In genomic region chr6:53244958-53245357, GRCh38 we compare ENCODE assay signal across 10 cellular contexts.
A peak's percentile ranks its signal among the peaks of the same experiment; 100 is the strongest.
DNase-seq lines count a peak whose midpoint lies in the region; ATAC-seq and TF ChIP-seq lines count a peak whose summit lies in the region.
"Had no signal": no experiment of that assay in that cellular context is flagged by ENCODE, and none has a peak within 500 bp of the region (broad histone marks: within the 10 kb centered on the region; RNA-seq: fewer than 3 reads in every experiment).

No MANE protein-coding gene starts in this region.

- peaks cover 7% of the 10 kb centered on the region for H3K4me1 ChIP-seq in hepatocyte (ENCODE audit: insufficient read depth)
- H3K4me1 ChIP-seq: parathyroid adenoma, uterus had no signal

- no peak overlapping the region for H3K4me3 Mint-ChIP-seq in dendritic cell treated with granulocyte-macrophage colony-stimulating factor and Interleukin-4, amounts not matched to agents 40 ng/mL and 50 ng/mL, for 4 days

- H3K27ac Mint-ChIP-seq in dendritic cell treated with granulocyte-macrophage colony-stimulating factor and Interleukin-4, amounts not matched to agents 40 ng/mL and 50 ng/mL, for 4 days = peak overlapping the region; percentile 66

- H3K9me3 ChIP-seq in hepatocyte (ENCODE audit: low read depth) = no peaks in the 10 kb centered on the region
- H3K9me3 ChIP-seq: uterus had no signal

- H3K4me1 Mint-ChIP-seq in dendritic cell treated with granulocyte-macrophage colony-stimulating factor and Interleukin-4, amounts not matched to agents 40 ng/mL and 50 ng/mL, for 4 days (ENCODE audit: low read depth) = peaks cover 44% of the 10 kb centered on the region

- no peaks in the 10 kb centered on the region for H3K79me2 ChIP-seq in hepatocyte
- H3K79me2 ChIP-seq: parathyroid adenoma had no signal

- H2AFZ ChIP-seq in hepatocyte = no peak overlapping the region
- H2AFZ ChIP-seq: parathyroid adenoma had no signal

- TF ChIP-seq CTCF in GM20000 (IDR thresholded peaks at IDR 0.05; ENCODE audit: extremely low read depth, missing control alignments) (no peak), hepatocyte (IDR thresholded peaks at IDR 0.05; ENCODE audit: poor library complexity) (no peak)

- H3K4me3 ChIP-seq in hepatocyte = no peak overlapping the region
- H3K4me3 ChIP-seq: uterus had no signal

- H4K20me1 ChIP-seq in hepatocyte (ENCODE audit: insufficient read depth, poor library complexity, severe bottlenecking) = no peaks in the 10 kb centered on the region

- intact Hi-C loops in dendritic cell treated with granulocyte-macrophage colony-stimulating factor and Interleukin-4, amounts not matched to agents 40 ng/mL and 50 ng/mL, for 4 days (cut with micrococcal nuclease) = loop anchor here (5.0 kb wide), 1 partner anchor 48 kb away; no protein-coding TSS in a partner anchor

- H3K27ac ChIP-seq in hepatocyte = no peak overlapping the region
- H3K27ac ChIP-seq: parathyroid adenoma, uterus had no signal

- H3K9me2 ChIP-seq in hepatocyte (replicated peaks; ENCODE audit: insufficient read depth) = no peaks in the 10 kb centered on the region

- H3K36me3 ChIP-seq in hepatocyte (replicated peaks; ENCODE audit: insufficient read depth, low read depth) = no peaks in the 10 kb centered on the region
- H3K36me3 ChIP-seq: uterus had no signal

- H3K36me3 Mint-ChIP-seq in dendritic cell treated with granulocyte-macrophage colony-stimulating factor and Interleukin-4, amounts not matched to agents 40 ng/mL and 50 ng/mL, for 4 days (ENCODE audit: low read depth) = no peaks in the 10 kb centered on the region

- no peaks in the 10 kb centered on the region for H3K27me3 ChIP-seq in hepatocyte
- H3K27me3 ChIP-seq: uterus had no signal

- no peaks in the 10 kb centered on the region for H3K27me3 Mint-ChIP-seq in dendritic cell treated with granulocyte-macrophage colony-stimulating factor and Interleukin-4, amounts not matched to agents 40 ng/mL and 50 ng/mL, for 4 days

- H3K9me3 Mint-ChIP-seq in dendritic cell treated with granulocyte-macrophage colony-stimulating factor and Interleukin-4, amounts not matched to agents 40 ng/mL and 50 ng/mL, for 4 days = peaks cover 6% of the 10 kb centered on the region

- ATAC-seq in GM18499 (IDR thresholded peaks at IDR 0.05; ENCODE audit: insufficient read depth, unreplicated experiment) (peak; percentile 56), HG03432 (IDR thresholded peaks at IDR 0.05; ENCODE audit: unreplicated experiment) (peak; percentile 88)

- no peak overlapping the region for H3K4me2 ChIP-seq in hepatocyte

- 89% methylated on average over 5 of the region's 5 CpGs for whole genome bisulfite sequencing in hepatocyte (ENCODE audit: low lambda C conversion rate, missing lambda C conversion rate)

- peak; percentile 29 for DNase-seq in GM20000 (ENCODE audit: low spot score)
- no peak for DNase-seq in NCI-H2029 (lab: John Stamatoyannopoulos, UW)
- DNase-seq in SW480 (ENCODE audit: low spot score) = no peak
- DNase-seq in hepatocyte (ENCODE audit: low spot score) = no peak
- no peak for DNase-seq in NCI-H1105 (lab: John Stamatoyannopoulos, UW)
- DNase-seq: uterus had no signal
